ENCODE assay signal across 8 cellular contexts in genomic region chr14:36373982-36374673, GRCh38. TPM values are rescaled to one million over a fixed set of nuclear protein-coding genes. Genes with fewer than 3 reads are reported as not detected.
DNase-seq lines count a peak whose midpoint lies in the region; ATAC-seq and TF ChIP-seq lines count a peak whose summit lies in the region.

No MANE protein-coding gene starts in this region.

- H3K4me1 ChIP-seq in hepatocyte (ENCODE audit: insufficient read depth) (no peaks in the 10 kb centered on the region), smooth muscle cell (ENCODE audit: low read depth) (no peaks in the 10 kb centered on the region)

- no peaks in the 10 kb centered on the region for H3K36me3 ChIP-seq in hepatocyte (replicated peaks; ENCODE audit: insufficient read depth, low read depth)
- H3K36me3 ChIP-seq in smooth muscle cell (ENCODE audit: low read depth), result no peaks in the 10 kb centered on the region

- H2AFZ ChIP-seq in hepatocyte (no peak overlapping the region), smooth muscle cell (ENCODE audit: low read depth) (no peak overlapping the region)

- TF ChIP-seq CTCF in hepatocyte (IDR thresholded peaks at IDR 0.05; ENCODE audit: poor library complexity) (peak; percentile 84), smooth muscle cell (IDR thresholded peaks at IDR 0.05; ENCODE audit: borderline replicate concordance, insufficient read depth, poor library complexity, severe bottlenecking) (peak; percentile 86)

- H3K9me2 ChIP-seq in hepatocyte (replicated peaks; ENCODE audit: insufficient read depth), result no peaks in the 10 kb centered on the region

- H3K4me2 ChIP-seq in hepatocyte, result no peak overlapping the region
- H3K4me2 ChIP-seq in smooth muscle cell, result no peak overlapping the region

- no peaks in the 10 kb centered on the region for H3K27me3 ChIP-seq in hepatocyte
- H3K27me3 ChIP-seq in smooth muscle cell (ENCODE audit: low read depth), result peaks cover 13% of the 10 kb centered on the region

- H3K4me3 ChIP-seq in hepatocyte (no peak overlapping the region), smooth muscle cell (no peak overlapping the region)

- DNase-seq in NK-92 treated with Interleukin-12 subunit alpha and Interleukin-12 subunit beta, amount 100 ng/mL, for 24 hours (lab: John Stamatoyannopoulos, UW), result peak; percentile 47
- DNase-seq in NK-92 (lab: John Stamatoyannopoulos, UW; ENCODE audit: unreplicated experiment) (no peak), NCI-H1436 (lab: John Stamatoyannopoulos, UW) (peak; percentile 89), SW480 (ENCODE audit: low spot score) (peak; percentile 77), amniotic stem cell (lab: John Stamatoyannopoulos, UW) (peak; percentile 65), hepatocyte (ENCODE audit: low spot score) (peak; percentile 91), smooth muscle cell (lab: John Stamatoyannopoulos, UW; ENCODE audit: unreplicated experiment) (peak; percentile 14)

- no peaks in the 10 kb centered on the region for H3K79me2 ChIP-seq in hepatocyte
- H3K79me2 ChIP-seq in smooth muscle cell (ENCODE audit: low read depth), result no peaks in the 10 kb centered on the region

- peak; percentile 96 for ATAC-seq in HG02798 (IDR thresholded peaks at IDR 0.05; ENCODE audit: poor library complexity, unreplicated experiment)

- 30% methylated on average over 4 of the region's 4 CpGs for WGBS in hepatocyte (ENCODE audit: low lambda C conversion rate, missing lambda C conversion rate)
- WGBS in smooth muscle cell (ENCODE audit: low lambda C conversion rate), result 33% methylated on average over 4 of the region's 4 CpGs

- H3F3A ChIP-seq in smooth muscle cell (ENCODE audit: low read depth), result no peaks in the 10 kb centered on the region

- H3K9ac ChIP-seq in smooth muscle cell (ENCODE audit: low read depth), result no peak overlapping the region

- H3K27ac ChIP-seq in hepatocyte (no peak overlapping the region), smooth muscle cell (ENCODE audit: low read depth) (no peak overlapping the region)

- H4K20me1 ChIP-seq in hepatocyte (ENCODE audit: insufficient read depth, poor library complexity, severe bottlenecking) (no peaks in the 10 kb centered on the region), smooth muscle cell (ENCODE audit: low read depth) (no peaks in the 10 kb centered on the region)

- H3K9me3 ChIP-seq in hepatocyte (ENCODE audit: low read depth), result no peaks in the 10 kb centered on the region
- H3K9me3 ChIP-seq in smooth muscle cell (replicated peaks; ENCODE audit: low read depth), result no peaks in the 10 kb centered on the region

RNA-seq across cellular contexts. Expression of gene MBIP, which starts 53.7 kb away (rescaled TPM):
- total RNA-seq in hepatocyte (27.8 and 30.1 TPM in 2 replicates), smooth muscle cell (33.9 and 46.0 TPM in 2 replicates)
- polyA plus RNA-seq in hepatocyte (28.4 and 33.0 TPM in 2 replicates), smooth muscle cell (22.1 and 27.2 TPM in 2 replicates)
